ENCODE assay signal across 13 cellular contexts in the genomic region with DNA sequence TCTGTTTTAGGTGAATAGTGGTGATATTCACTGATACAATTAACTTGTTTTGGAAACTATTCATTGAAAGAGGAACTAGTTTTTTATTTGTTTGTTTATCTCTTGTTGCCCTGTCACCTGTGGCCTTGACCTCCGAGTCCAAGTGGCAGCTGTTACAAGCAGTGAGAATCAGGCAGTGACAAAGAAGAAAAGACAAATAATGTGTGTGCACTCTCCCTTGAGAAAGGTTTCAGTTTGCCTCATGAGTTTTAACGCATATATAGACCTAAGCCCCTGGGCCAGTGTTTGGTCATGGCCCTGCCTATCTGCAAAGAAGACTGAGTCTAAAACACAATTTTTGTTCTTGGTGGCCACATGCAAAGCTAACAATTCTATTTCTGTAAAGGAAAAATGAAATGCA. TPM values are rescaled to one million over a fixed set of nuclear protein-coding genes. Genes with fewer than 3 reads are reported as not detected.
DNase-seq lines count a peak whose midpoint lies in the region; ATAC-seq, FAIRE-seq and TF ChIP-seq lines count a peak whose summit lies in the region.
"Had no signal": no experiment of that assay in that cellular context is flagged by ENCODE, and none has a peak within 500 bp of the region (broad histone marks: within the 10 kb centered on the region; RNA-seq: fewer than 3 reads in every experiment).

No MANE protein-coding gene starts in this region.

- peaks cover 20% of the 10 kb centered on the region for H3K79me2 ChIP-seq in HepG2 (ENCODE audit: insufficient read depth, low read length)

- DNase-seq in HepG2 (ENCODE audit: low spot score) = peak; percentile 47
- no peak for DNase-seq in activated T-helper 2 cell treated with anti-CD3 and anti-CD28 coated beads, Interferon-gamma antibody, Interleukin-2, Interleukin-4, amounts not matched to agents 10 μg/mL and 5 μg/mL and 100 μg/mL, durations not matched to agents 14 hours and 24 hours and 36 hours (ENCODE audit: low spot score)
- DNase-seq in midbrain (lab: John Stamatoyannopoulos, UW) = no peak
- no peak for DNase-seq in NCI-H526 (lab: John Stamatoyannopoulos, UW)
- DNase-seq in islet precursor cell = no peak
- DNase-seq: activated CD4-positive, alpha-beta memory T cell treated with anti-CD3 and anti-CD28 coated beads, Interleukin-2, amount 10 ng/mL, durations not matched to agents 7 days and 5 days; hippocampal formation; spleen had no signal

- no peak for TF ChIP-seq RAD21 in HepG2 (CRISPR knock-in tag; IDR thresholded peaks at IDR 0.05)

- no peaks in the 10 kb centered on the region for H3K9me3 ChIP-seq in HepG2 (ENCODE audit: low read length)
- H3K9me3 ChIP-seq: SJSA1, spleen had no signal

- no peaks in the 10 kb centered on the region for H3K9me3 Mint-ChIP-seq in activated T-helper 2 cell treated with anti-CD3 and anti-CD28 coated beads, Interferon-gamma antibody, Interleukin-2, Interleukin-4, amounts not matched to agents 10 μg/mL and 5 μg/mL and 100 μg/mL, durations not matched to agents 14 hours and 24 hours and 36 hours
- H3K9me3 Mint-ChIP-seq: activated CD4-positive, alpha-beta memory T cell treated with anti-CD3 and anti-CD28 coated beads, Interleukin-2, amount 10 ng/mL, durations not matched to agents 7 days and 5 days had no signal

- H3K27me3 ChIP-seq in HepG2 (ENCODE audit: control insufficient read depth in 1 of 2, insufficient read depth in 2 of 2, low read length in 2 of 2) = no peaks in the 10 kb centered on the region
- H3K27me3 ChIP-seq: SJSA1, spleen had no signal

- H3K36me3 ChIP-seq in HepG2 (replicated peaks in 1 of 2; ENCODE audit: control insufficient read depth in 1 of 2, insufficient read depth in 2 of 2, low read length in 2 of 2) = peaks cover 11 to 34% of the 10 kb centered on the region in 2 experiments
- H3K36me3 ChIP-seq: SJSA1 had no signal

- POLR2A ChIA-PET in HepG2 (lab: Yijun Ruan, JAX) = interaction anchor here (0.9 to 1.6 kb wide), 2 partner anchors 13 to 59 kb away, joined by 3 to 10 read pairs; no protein-coding TSS in a partner anchor

- no peaks in the 10 kb centered on the region for H3K36me3 Mint-ChIP-seq in activated T-helper 2 cell treated with anti-CD3 and anti-CD28 coated beads, Interferon-gamma antibody, Interleukin-2, Interleukin-4, amounts not matched to agents 10 μg/mL and 5 μg/mL and 100 μg/mL, durations not matched to agents 14 hours and 24 hours and 36 hours (ENCODE audit: low read depth)

- no TSS peak for BruUV-seq in HepG2 (replicated peaks; lab: Mats Ljungman, UMichigan)

- H4K20me1 ChIP-seq in HepG2 (ENCODE audit: insufficient read depth, low read length) = no peaks in the 10 kb centered on the region

- H3K27ac ChIP-seq in HepG2 (ENCODE audit: extremely low read length, insufficient read depth, low read length) = peak overlapping the region; percentile 16
- H3K27ac ChIP-seq: KMS-11, SJSA1, spleen had no signal

- H3K9ac ChIP-seq in HepG2 (ENCODE audit: insufficient read depth, low read depth, low read length) = no peak overlapping the region
- H3K9ac ChIP-seq: KMS-11 had no signal

- in situ Hi-C loops in HepG2 (cut with HindIII; ENCODE audit: extremely low pct_ligation_motif_present, low pct_unique_long_range_greater_than_20kb) = no loop called here

- ATAC-seq in GM18858 (IDR thresholded peaks at IDR 0.05; ENCODE audit: unreplicated experiment) (peak; percentile 99), GM21447 (IDR thresholded peaks at IDR 0.05; ENCODE audit: unreplicated experiment) (peak; percentile 99), HG03064 (IDR thresholded peaks at IDR 0.05; ENCODE audit: low read depth, unreplicated experiment) (peak; percentile 98), HepG2 (peak; percentile 86)

- no peak for FAIRE-seq in HepG2 (lab: Jason Lieb, UNC)

- no peak for TF ChIP-seq CTCF in HepG2 (CRISPR knock-in tag; IDR thresholded peaks at IDR 0.05)

- H3K27ac Mint-ChIP-seq in activated T-helper 2 cell treated with anti-CD3 and anti-CD28 coated beads, Interferon-gamma antibody, Interleukin-2, Interleukin-4, amounts not matched to agents 10 μg/mL and 5 μg/mL and 100 μg/mL, durations not matched to agents 14 hours and 24 hours and 36 hours = no peak overlapping the region
- H3K27ac Mint-ChIP-seq: activated CD4-positive, alpha-beta memory T cell treated with anti-CD3 and anti-CD28 coated beads, Interleukin-2, amount 10 ng/mL, durations not matched to agents 7 days and 5 days had no signal

- no peak overlapping the region for H3K4me2 ChIP-seq in HepG2 (ENCODE audit: low read depth, low read length)
- H3K4me2 ChIP-seq: KMS-11 had no signal

- CTCF ChIA-PET in HepG2 (lab: Yijun Ruan, JAX; ENCODE audit: low intra/inter-chr PET ratio, low total read pairs) = no interaction called here

- no peaks in the 10 kb centered on the region for H3K4me1 Mint-ChIP-seq in activated T-helper 2 cell treated with anti-CD3 and anti-CD28 coated beads, Interferon-gamma antibody, Interleukin-2, Interleukin-4, amounts not matched to agents 10 μg/mL and 5 μg/mL and 100 μg/mL, durations not matched to agents 14 hours and 24 hours and 36 hours (ENCODE audit: low read depth)
- H3K4me1 Mint-ChIP-seq: activated CD4-positive, alpha-beta memory T cell treated with anti-CD3 and anti-CD28 coated beads, Interleukin-2, amount 10 ng/mL, durations not matched to agents 7 days and 5 days had no signal

- H2AFZ ChIP-seq in HepG2 (ENCODE audit: low read length) = no peak overlapping the region

- H3K4me3 ChIP-seq in HepG2 (replicated peaks in 1 of 3; ENCODE audit: insufficient read depth in 1 of 3, low read depth in 2 of 3, low read length in 3 of 3) = no peak overlapping the region
- H3K4me3 ChIP-seq: SJSA1, spleen had no signal

- TF ChIP-seq POLR2A in HepG2 (IDR thresholded peaks at IDR 0.05; ENCODE audit: insufficient read depth in 1 of 2, low read depth in 2 of 2, low read length in 2 of 2) = no peak

- peaks cover 17% of the 10 kb centered on the region for H3K4me1 ChIP-seq in HepG2 (ENCODE audit: insufficient read depth, low read length)
- H3K4me1 ChIP-seq: SJSA1 had no signal

- TF ChIP-seq EP300 in HepG2 (IDR thresholded peaks at IDR 0.05; ENCODE audit: low read depth in 2 of 2, low read length in 2 of 2) = peak in 1 of 2 experiments; percentile 69; a peak in 1 of 4 replicates
- no peak for TF ChIP-seq EP300 in HepG2 (CRISPR knock-in tag; IDR thresholded peaks at IDR 0.05; ENCODE audit: borderline replicate concordance)

- no peak overlapping the region for H3K4me3 Mint-ChIP-seq in activated T-helper 2 cell treated with anti-CD3 and anti-CD28 coated beads, Interferon-gamma antibody, Interleukin-2, Interleukin-4, amounts not matched to agents 10 μg/mL and 5 μg/mL and 100 μg/mL, durations not matched to agents 14 hours and 24 hours and 36 hours (ENCODE audit: low read depth)
- H3K4me3 Mint-ChIP-seq: activated CD4-positive, alpha-beta memory T cell treated with anti-CD3 and anti-CD28 coated beads, Interleukin-2, amount 10 ng/mL, durations not matched to agents 7 days and 5 days had no signal

- H3K27me3 Mint-ChIP-seq in activated T-helper 2 cell treated with anti-CD3 and anti-CD28 coated beads, Interferon-gamma antibody, Interleukin-2, Interleukin-4, amounts not matched to agents 10 μg/mL and 5 μg/mL and 100 μg/mL, durations not matched to agents 14 hours and 24 hours and 36 hours (ENCODE audit: low read depth) = no peaks in the 10 kb centered on the region
- H3K27me3 Mint-ChIP-seq: activated CD4-positive, alpha-beta memory T cell treated with anti-CD3 and anti-CD28 coated beads, Interleukin-2, amount 10 ng/mL, durations not matched to agents 7 days and 5 days had no signal

- intact Hi-C loops in HepG2 (cut with micrococcal nuclease; ENCODE audit: unreplicated experiment) = loop anchor here (1.0 kb wide), 1 partner anchor 8 kb away; no protein-coding TSS in a partner anchor
- intact Hi-C loops in activated T-helper 2 cell treated with anti-CD3 and anti-CD28 coated beads, Interferon-gamma antibody, Interleukin-2, Interleukin-4, amounts not matched to agents 10 μg/mL and 5 μg/mL and 100 μg/mL, durations not matched to agents 14 hours and 24 hours and 36 hours (cut with micrococcal nuclease) = no loop called here

- 46% methylated on average over 2 of the region's 2 CpGs for WGBS in HepG2 (ENCODE audit: low lambda C conversion rate)

RNA-seq across cellular contexts. Expression of a gene that starts 15.3 kb away (rescaled TPM):
- total RNA-seq in HepG2 (2016; rRNA removed; fragmentation: Illumina TruSeq; extraction: Trizol) = 68.6 and 98.2 TPM in 2 replicates
- total RNA-seq in HepG2 (2016; cell fraction: cytosol; rRNA removed; fragmentation: Illumina TruSeq; extraction: Trizol; ENCODE audit: low read depth) = 11.5 and 14.9 TPM in 2 replicates
- 70.0 and 103 TPM in 2 replicates for total RNA-seq in HepG2 (2016; cell fraction: insoluble cytoplasmic fraction; rRNA removed; fragmentation: Illumina TruSeq; extraction: Trizol)
- 26.4 and 34.0 TPM in 2 replicates for total RNA-seq in HepG2 (2016; cell fraction: membrane; rRNA removed; fragmentation: Illumina TruSeq; extraction: Trizol)
- total RNA-seq in HepG2 (2016; cell fraction: nucleus; rRNA removed; fragmentation: Illumina TruSeq; extraction: Trizol) = 60.4 and 62.1 TPM in 2 replicates
- 13.7 and 21.9 TPM in 2 replicates for polyA plus RNA-seq in HepG2 (2011; rRNA removed)
- 11.5 and 15.4 TPM in 2 replicates for polyA plus RNA-seq in HepG2 (2011; cell fraction: cytosol; rRNA removed)
- 4.5 and 5.2 TPM in 2 replicates for polyA plus RNA-seq in HepG2 (2011; cell fraction: nucleus; rRNA removed)
- 31.0 and 46.5 TPM in 2 replicates for polyA plus RNA-seq in HepG2 (2012)
- polyA plus RNA-seq in HepG2 (2016; cell fraction: cytosol; fragmentation: Illumina TruSeq; extraction: Trizol; ENCODE audit: low read depth) = 10.7 and 10.8 TPM in 2 replicates
- polyA plus RNA-seq in HepG2 (2016; cell fraction: insoluble cytoplasmic fraction; fragmentation: Illumina TruSeq; extraction: Trizol; ENCODE audit: low read depth) = 71.6 and 79.6 TPM in 2 replicates
- polyA plus RNA-seq in HepG2 (2016; cell fraction: membrane; fragmentation: Illumina TruSeq; extraction: Trizol; ENCODE audit: low read depth) = 15.4 and 19.8 TPM in 2 replicates
- 27.3 and 28.7 TPM in 2 replicates for polyA plus RNA-seq in HepG2 (2016; cell fraction: nucleus; fragmentation: Illumina TruSeq; extraction: Trizol; ENCODE audit: insufficient read depth, low read depth)
- polyA minus RNA-seq in HepG2 (2011; rRNA and poly(A)+ RNA removed; ENCODE audit: low replicate concordance) = 7.0 and 141 TPM in 2 replicates
- polyA minus RNA-seq in HepG2 (2011; cell fraction: cytosol; rRNA and poly(A)+ RNA removed) = 13.4 and 17.7 TPM in 2 replicates
- polyA minus RNA-seq in HepG2 (2011; cell fraction: nucleus; rRNA and poly(A)+ RNA removed) = 98.0 and 107 TPM in 2 replicates
- 0.11 TPM in 1 of 2 replicates, not detected in the other for total RNA-seq in activated T-helper 2 cell treated with anti-CD3 and anti-CD28 coated beads, Interferon-gamma antibody, Interleukin-2, Interleukin-4, amounts not matched to agents 10 μg/mL and 5 μg/mL and 100 μg/mL, durations not matched to agents 14 hours and 24 hours and 36 hours
- total RNA-seq: activated CD4-positive, alpha-beta memory T cell treated with anti-CD3 and anti-CD28 coated beads, Interleukin-2, amount 10 ng/mL, durations not matched to agents 7 days and 5 days; SJSA1 had no signal

Comparison
In these comparisons a context has a peak if more than half of its experiments do, and no peak if none do; other contexts are left out.
1. RNA of a gene that starts 15.3 kb away (total RNA-seq): 11.5 to 103 TPM in HepG2; 0.11 TPM in activated T-helper 2 cell treated with anti-CD3 and anti-CD28 coated beads, Interferon-gamma antibody, Interleukin-2, Interleukin-4, amounts not matched to agents 10 μg/mL and 5 μg/mL and 100 μg/mL, durations not matched to agents 14 hours and 24 hours and 36 hours; every median in the first group is over 10 times any median in the second.
2. Peak in every context shown above with its lines, with median percentiles within 50 percentile points of each other: ATAC-seq.